22 cellular contexts compared by ENCODE assay signal in genomic region chr13:113183450-113184129, GRCh38. TPM values are rescaled to one million over a fixed set of nuclear protein-coding genes. Genes with fewer than 3 reads are reported as not detected.
DNase-seq lines count a peak whose midpoint lies in the region; ATAC-seq and TF ChIP-seq lines count a peak whose summit lies in the region.
"Had no signal": no experiment of that assay in that cellular context is flagged by ENCODE, and none has a peak within 500 bp of the region (broad histone marks: within the 10 kb centered on the region; RNA-seq: fewer than 3 reads in every experiment).

No MANE protein-coding gene starts in this region.

- peaks cover 40% of the 10 kb centered on the region for H3K4me1 ChIP-seq in CD8-positive, alpha-beta T cell (ENCODE audit: insufficient read depth, low read length)
- H3K4me1 ChIP-seq in right lobe of liver = peaks cover 0 to 9% (median 0%) of the 10 kb centered on the region in 4 donors
- H3K4me1 ChIP-seq in tibial artery = peaks cover 0 to 10% (median 0%) of the 10 kb centered on the region in 4 donors
- H3K4me1 ChIP-seq: lower lobe of right lung, prostate gland had no signal

- no peak overlapping the region for H3K4me3 Mint-ChIP-seq in CD8-positive, alpha-beta T cell
- H3K4me3 Mint-ChIP-seq: activated CD4-positive, alpha-beta T cell treated with anti-CD3 and anti-CD28 coated beads for 36 hours; naive B cell had no signal

- no peak for TF ChIP-seq POLR2A in right lobe of liver (IDR thresholded peaks at IDR 0.05)

- intact Hi-C loops in CD8-positive, alpha-beta T cell (cut with DNase I, micrococcal nuclease) = loop anchor here in 1 of 2 experiments (2.0 kb wide), 1 partner anchor 25 kb away; the partner anchor contains the start of genes CUL4A and PCID2
- intact Hi-C loops in right lobe of liver (cut with DNase I) (no loop called here), tibial artery (cut with DNase I; ENCODE audit: low total_unique reads) (no loop called here)

- peaks cover 56% of the 10 kb centered on the region for H3K4me1 Mint-ChIP-seq in CD8-positive, alpha-beta T cell (ENCODE audit: low read depth)

- DNase-seq in CD8-positive, alpha-beta T cell = no peak
- DNase-seq in NCI-H69 (lab: John Stamatoyannopoulos, UW) = peak; percentile 38
- DNase-seq in dermis blood vessel endothelial cell = peak; percentile 44
- no peak for DNase-seq in right lobe of liver
- DNase-seq in tibial artery = no peak
- no peak for DNase-seq in HK-2 (ENCODE audit: unreplicated experiment)
- DNase-seq: activated CD4-positive, alpha-beta T cell treated with anti-CD3 and anti-CD28 coated beads for 36 hours; amygdala; BE2C; DMS53; GOT3; KG1; lower lobe of right lung; naive B cell; NCI-H1048; NCI-H2081 treated with DMSO at 0.1 percent for 48 hours had no signal

- TF ChIP-seq CTCF in CD8-positive, alpha-beta T cell (IDR thresholded peaks at IDR 0.05) = no peak
- TF ChIP-seq CTCF in right lobe of liver (IDR thresholded peaks at IDR 0.05) = no peak
- no peak for TF ChIP-seq CTCF in tibial artery (IDR thresholded peaks at IDR 0.05)

- H3K4me3 ChIP-seq in CD8-positive, alpha-beta T cell (ENCODE audit: low read depth, low read length) = no peak overlapping the region
- H3K4me3 ChIP-seq in right lobe of liver = no peak overlapping the region
- no peak overlapping the region for H3K4me3 ChIP-seq in tibial artery
- H3K4me3 ChIP-seq: lower lobe of right lung, prostate gland, smooth muscle cell had no signal

- 68% methylated on average over 14 of the region's 14 CpGs for WGBS in right lobe of liver (ENCODE audit: insufficient coverage, low coverage, low lambda C conversion rate, missing lambda C conversion rate)

- no peaks in the 10 kb centered on the region for H3K9me3 ChIP-seq in CD8-positive, alpha-beta T cell (ENCODE audit: low read length)
- H3K9me3 ChIP-seq in right lobe of liver (no peaks in the 10 kb centered on the region), tibial artery (no peaks in the 10 kb centered on the region)
- H3K9me3 ChIP-seq: BE2C, lower lobe of right lung, prostate gland had no signal

- POLR2A ChIA-PET in CD8-positive, alpha-beta T cell (lab: Charles Lee) = interaction anchor here (0.6 to 3.0 kb wide), 3 partner anchors 25 to 40 kb away, joined by 3 to 16 read pairs (median 3); partner anchors contain the start of genes CUL4A and PCID2

- no peaks in the 10 kb centered on the region for H3K27me3 ChIP-seq in CD8-positive, alpha-beta T cell (ENCODE audit: insufficient read depth, low read length)
- H3K27me3 ChIP-seq in right lobe of liver (no peaks in the 10 kb centered on the region), tibial artery (no peaks in the 10 kb centered on the region)
- H3K27me3 ChIP-seq: BE2C had no signal

- H3K36me3 ChIP-seq in CD8-positive, alpha-beta T cell (ENCODE audit: insufficient read depth, low read length) = peaks cover 39% of the 10 kb centered on the region
- H3K36me3 ChIP-seq in right lobe of liver = peaks cover 0 to 44% (median 22%) of the 10 kb centered on the region in 4 donors
- H3K36me3 ChIP-seq in tibial artery = peaks cover 53 to 86% (median 57%) of the 10 kb centered on the region in 3 donors

- no peaks in the 10 kb centered on the region for H3K27me3 Mint-ChIP-seq in CD8-positive, alpha-beta T cell (ENCODE audit: low read depth)
- H3K27me3 Mint-ChIP-seq: activated CD4-positive, alpha-beta T cell treated with anti-CD3 and anti-CD28 coated beads for 36 hours; naive B cell had no signal

- no peaks in the 10 kb centered on the region for H3K9me3 Mint-ChIP-seq in CD8-positive, alpha-beta T cell
- H3K9me3 Mint-ChIP-seq: naive B cell had no signal

- H3K27ac ChIP-seq in CD8-positive, alpha-beta T cell (ENCODE audit: low read depth, low read length) = no peak overlapping the region
- peak overlapping the region in 1 of 3 donors; percentile 6 for H3K27ac ChIP-seq in right lobe of liver
- H3K27ac ChIP-seq in tibial artery = no peak overlapping the region
- H3K27ac ChIP-seq: epithelial cell of prostate, lower lobe of right lung, prostate gland had no signal

- no peak for ATAC-seq in CD8-positive, alpha-beta T cell
- peak; percentile 43 to 77 (median 50) for ATAC-seq in right lobe of liver
- no peak for ATAC-seq in HG02970 (IDR thresholded peaks at IDR 0.05; ENCODE audit: low FRiP score, unreplicated experiment)
- ATAC-seq in GM18867 (IDR thresholded peaks at IDR 0.05; ENCODE audit: unreplicated experiment) = no peak
- ATAC-seq: activated CD4-positive, alpha-beta T cell treated with anti-CD3 and anti-CD28 coated beads for 36 hours; lower lobe of right lung had no signal

- CTCF ChIA-PET in CD8-positive, alpha-beta T cell (lab: Charles Lee) = interaction anchor here (1.1 kb wide), 1 partner anchor 9 kb away, joined by 5 read pairs; no protein-coding TSS in a partner anchor

- H3K36me3 Mint-ChIP-seq in CD8-positive, alpha-beta T cell = peaks cover 78% of the 10 kb centered on the region

- peak overlapping the region; percentile 70 for H3K27ac Mint-ChIP-seq in CD8-positive, alpha-beta T cell
- H3K27ac Mint-ChIP-seq: activated CD4-positive, alpha-beta T cell treated with anti-CD3 and anti-CD28 coated beads for 36 hours; naive B cell had no signal

RNA-seq across cellular contexts. Expression of gene PCID2, which starts 24.9 kb away (rescaled TPM):
- total RNA-seq in CD8-positive, alpha-beta T cell = 10 to 100 TPM; 30.5 to 34.1 TPM
- 64.5 and 74.5 TPM in 2 replicates for total RNA-seq in dermis blood vessel endothelial cell
- 10 to 100 TPM; 15.1 to 24.9 (median 19.4) TPM for total RNA-seq in right lobe of liver

RNA-seq across cellular contexts. Expression of gene PROZ, which starts 25.1 kb away (rescaled TPM):
- total RNA-seq in CD8-positive, alpha-beta T cell = not detected
- total RNA-seq in dermis blood vessel endothelial cell = 0.17 TPM in 1 of 2 replicates, not detected in the other
- 10 to 100 TPM; 11.2 to 71.2 (median 56.9) TPM for total RNA-seq in right lobe of liver
- total RNA-seq: activated CD4-positive, alpha-beta T cell treated with anti-CD3 and anti-CD28 coated beads for 36 hours; glomerular endothelial cell; lower lobe of right lung; prostate gland; smooth muscle cell had no signal

RNA-seq across cellular contexts. Expression of gene CUL4A, which starts 25.8 kb away (rescaled TPM):
- total RNA-seq in CD8-positive, alpha-beta T cell = 10 to 100 TPM; 53.8 to 58.7 TPM
- total RNA-seq in dermis blood vessel endothelial cell (148 and 193 TPM in 2 replicates), right lobe of liver (10 to 100 TPM; 29.2 to 75.8 (median 39.5) TPM)

Comparison
In these comparisons a context has a peak if more than half of its experiments do, and no peak if none do; other contexts are left out.
1. ATAC-seq: peak in right lobe of liver (4 of 4); none in CD8-positive, alpha-beta T cell (single experiment), HG02970 (single experiment) and GM18867 (single experiment).
2. DNase-seq: peak in NCI-H69 (single experiment) and dermis blood vessel endothelial cell (single experiment); none in CD8-positive, alpha-beta T cell (0 of 7), right lobe of liver (0 of 3), tibial artery (0 of 2) and HK-2 (single experiment).
3. RNA of gene PROZ, which starts 25.1 kb away (total RNA-seq): 11.2 to 71.2 TPM in right lobe of liver; 0.17 TPM in dermis blood vessel endothelial cell and not detected in CD8-positive, alpha-beta T cell; every median in the first group is over 10 times any median in the second.